In the genomic region with DNA sequence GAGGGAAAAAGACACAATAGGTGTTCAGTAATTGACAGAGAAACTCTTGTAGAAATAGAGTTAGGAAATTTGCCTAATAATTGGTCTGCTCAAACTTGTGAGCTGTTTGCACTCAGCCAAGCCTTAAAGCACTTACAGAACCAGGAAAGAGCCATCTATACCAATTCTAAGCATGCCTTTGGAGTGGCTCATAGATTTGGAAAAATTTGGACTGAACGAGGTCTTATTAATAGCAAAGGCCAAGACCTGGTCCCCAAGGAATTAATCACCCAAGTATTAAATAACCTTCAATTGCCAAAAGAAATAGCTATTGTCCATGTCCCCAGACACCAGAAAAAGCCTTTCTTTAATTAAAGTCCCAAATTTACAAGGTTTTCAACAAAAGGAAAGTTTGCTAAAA, we compare ENCODE assay signal across 27 cellular contexts.
"Had no signal": no experiment of that assay in that cellular context is flagged by ENCODE, and none has a peak within 500 bp of the region (broad histone marks: within the 10 kb centered on the region; RNA-seq: fewer than 3 reads in every experiment).

No MANE protein-coding gene starts in this region.

- H3K4me2 ChIP-seq: hepatocyte had no signal

- H3K27me3 ChIP-seq: foreskin keratinocyte, hepatocyte, pancreas, right lobe of liver, spleen, testis, transverse colon had no signal

- DNase-seq: effector CD4-positive, alpha-beta T cell; endodermal cell; erythroblast; foreskin keratinocyte; head of caudate nucleus; kidney; left cardiac atrium; left ventricle myocardium inferior; lower lobe of right lung; occipital lobe; pancreas; psoas muscle; retina; right lobe of liver; spleen; stimulated activated CD4-positive, alpha-beta T cell treated with anti-CD3 and anti-CD28 coated beads, Interleukin-15, amount 100 ng/mL, for 24 hours; stimulated activated CD4-positive, alpha-beta T cell treated with anti-CD3 and anti-CD28 coated beads, Interleukin-1b, Interleukin-23, amount 100 ng/mL, for 48 hours; stimulated activated CD4-positive, alpha-beta T cell treated with anti-CD3 and anti-CD28 coated beads, Interleukin-4, amount 100 ng/mL, for 24 hours; testis; transverse colon had no signal

- H3K36me3 ChIP-seq: pancreas, right lobe of liver had no signal

- H3K27ac ChIP-seq: foreskin keratinocyte, hepatocyte, left ventricle myocardium inferior, lower lobe of right lung, pancreas, psoas muscle, right lobe of liver, spleen, testis, transverse colon had no signal

- H3K9me3 ChIP-seq: pancreas, testis had no signal

- H3K4me1 ChIP-seq: foreskin keratinocyte, left ventricle myocardium inferior, lower lobe of right lung, pancreas, psoas muscle, right lobe of liver, spleen, testis, transverse colon had no signal

- H3K79me2 ChIP-seq: hepatocyte had no signal

- H2AFZ ChIP-seq: hepatocyte had no signal

- H3K4me3 Mint-ChIP-seq: endodermal cell; memory B cell; mesothelial cell of epicardium; natural killer cell treated with Interleukin-12 subunit alpha and Interleukin-12 subunit beta and Interleukin-15 and Interleukin-18, amount 100 ng/mL, for 72 hours; stimulated activated memory B cell treated with anti-CD40 and anti-IgM and Interleukin-4, amounts not matched to agents 10 μg/mL and 1 μg/mL and 100 μg/mL, for 72 hours; stimulated activated naive CD8-positive, alpha-beta T cell treated with anti-CD3 and anti-CD28 coated beads, Interleukin-15, Interleukin-2, amounts not matched to agents 100 ng/mL and 50 ng/mL, for 24 hours had no signal

- H3K4me3 ChIP-seq: coronary artery, hepatocyte, left ventricle myocardium inferior, lower lobe of right lung, pancreas, psoas muscle, right lobe of liver, spleen, testis, transverse colon had no signal

- H3K27me3 Mint-ChIP-seq: memory B cell; natural killer cell treated with Interleukin-12 subunit alpha and Interleukin-12 subunit beta and Interleukin-15 and Interleukin-18, amount 100 ng/mL, for 72 hours; stimulated activated memory B cell treated with anti-CD40 and anti-IgM and Interleukin-4, amounts not matched to agents 10 μg/mL and 1 μg/mL and 100 μg/mL, for 72 hours; stimulated activated naive CD8-positive, alpha-beta T cell treated with anti-CD3 and anti-CD28 coated beads, Interleukin-15, Interleukin-2, amounts not matched to agents 100 ng/mL and 50 ng/mL, for 24 hours had no signal

- ATAC-seq: foreskin keratinocyte; left cardiac atrium; lower lobe of right lung; natural killer cell treated with Interleukin-12 subunit alpha and Interleukin-12 subunit beta and Interleukin-15 and Interleukin-18, amount 100 ng/mL, for 72 hours; pancreas; psoas muscle; right lobe of liver; stimulated activated memory B cell treated with anti-CD40 and anti-IgM and Interleukin-4, amounts not matched to agents 10 μg/mL and 1 μg/mL and 100 μg/mL, for 72 hours had no signal

- H3K27ac Mint-ChIP-seq: endodermal cell; memory B cell; natural killer cell treated with Interleukin-12 subunit alpha and Interleukin-12 subunit beta and Interleukin-15 and Interleukin-18, amount 100 ng/mL, for 72 hours; stimulated activated memory B cell treated with anti-CD40 and anti-IgM and Interleukin-4, amounts not matched to agents 10 μg/mL and 1 μg/mL and 100 μg/mL, for 72 hours; stimulated activated naive CD8-positive, alpha-beta T cell treated with anti-CD3 and anti-CD28 coated beads, Interleukin-15, Interleukin-2, amounts not matched to agents 100 ng/mL and 50 ng/mL, for 24 hours had no signal
